8 cellular contexts compared by ENCODE assay signal in genomic region chr17:7839890-7840260, GRCh38. TPM values are rescaled to one million over a fixed set of nuclear protein-coding genes. Genes with fewer than 3 reads are reported as not detected.
A peak's percentile ranks its signal among the peaks of the same experiment; 100 is the strongest.
DNase-seq lines count a peak whose midpoint lies in the region; ATAC-seq and TF ChIP-seq lines count a peak whose summit lies in the region.

No MANE protein-coding gene starts in this region.

- no peak for TF ChIP-seq CTCF in HFFc6 (IDR thresholded peaks at IDR 0.05)
- no peak for TF ChIP-seq CTCF in WERI-Rb-1 (IDR thresholded peaks at IDR 0.05; ENCODE audit: low read depth, low read length)

- peaks cover 15% of the 10 kb centered on the region for H3K27me3 Mint-ChIP-seq in HFFc6 (ENCODE audit: insufficient read depth)

- H4K91ac ChIP-seq in mesenchymal stem cell (ENCODE audit: low read length), result peak overlapping the region; percentile 32

- no peak overlapping the region for H3K18ac ChIP-seq in mesenchymal stem cell (ENCODE audit: low read depth in 1 of 2, low read length in 2 of 2)

- no peak overlapping the region for H2AK5ac ChIP-seq in mesenchymal stem cell (ENCODE audit: low read length, severe bottlenecking)

- H3K4me3 ChIP-seq in WERI-Rb-1 (ENCODE audit: low read depth, low read length) (no peak overlapping the region), mesenchymal stem cell (ENCODE audit: insufficient read depth in 1 of 2, low read depth in 1 of 2, low read length in 2 of 2) (no peak overlapping the region), SJCRH30 (no peak overlapping the region)

- DNase-seq in Ammon's horn (ENCODE audit: low spot score), result peak; percentile 21
- DNase-seq in HFFc6, result peak; percentile 30
- DNase-seq in WERI-Rb-1, result no peak
- peak; percentile 63 for DNase-seq in mesenchymal stem cell
- no peak for DNase-seq in DMS153 treated with DMSO at 0.1 percent for 48 hours (lab: John Stamatoyannopoulos, UW; ENCODE audit: unreplicated experiment)
- no peak for DNase-seq in SJCRH30
- no peak for DNase-seq in SHP77 treated with DMSO at 0.1 percent for 48 hours (lab: John Stamatoyannopoulos, UW)

- H3K9me3 Mint-ChIP-seq in HFFc6, result no peaks in the 10 kb centered on the region

- H2AFZ ChIP-seq in mesenchymal stem cell (ENCODE audit: low read depth, low read length), result no peak overlapping the region

- no peak overlapping the region for H3K23ac ChIP-seq in mesenchymal stem cell (ENCODE audit: low read length in 2 of 2)

- peaks cover 27% of the 10 kb centered on the region for H3K4me1 ChIP-seq in mesenchymal stem cell (ENCODE audit: control insufficient read depth, insufficient read depth, low read depth, low read length)
- H3K4me1 ChIP-seq in SJCRH30, result peaks cover 13% of the 10 kb centered on the region

- no peaks in the 10 kb centered on the region; the same call in 1 of the 2 replicates for H3K36me3 ChIP-seq in WERI-Rb-1
- peaks cover 4 to 12% of the 10 kb centered on the region in 2 experiments for H3K36me3 ChIP-seq in mesenchymal stem cell (ENCODE audit: control insufficient read depth in 1 of 2, insufficient read depth in 2 of 2, low read depth in 1 of 2, low read length in 2 of 2)
- no peaks in the 10 kb centered on the region for H3K36me3 ChIP-seq in SJCRH30

- peaks cover 8% of the 10 kb centered on the region; the same call in 1 of the 2 replicates for H3K36me3 Mint-ChIP-seq in HFFc6 (ENCODE audit: low read depth)

- no peak overlapping the region for H2BK15ac ChIP-seq in mesenchymal stem cell (ENCODE audit: low read depth, poor library complexity, severe bottlenecking)

- H3K9me3 ChIP-seq in WERI-Rb-1 (ENCODE audit: severe bottlenecking) (no peaks in the 10 kb centered on the region), mesenchymal stem cell (ENCODE audit: control insufficient read depth, low read length) (no peaks in the 10 kb centered on the region), SJCRH30 (replicated peaks) (no peaks in the 10 kb centered on the region)

- H3K4me2 ChIP-seq in mesenchymal stem cell (ENCODE audit: low read length, poor library complexity, severe bottlenecking), result no peak overlapping the region

- H3K4me3 Mint-ChIP-seq in HFFc6, result no peak overlapping the region

- peak overlapping the region; percentile 91 for H3K27ac Mint-ChIP-seq in HFFc6

- H4K8ac ChIP-seq in mesenchymal stem cell (ENCODE audit: low read length), result no peak overlapping the region

- H2BK5ac ChIP-seq in mesenchymal stem cell (ENCODE audit: low read depth, low read length, poor library complexity, severe bottlenecking), result no peak overlapping the region

- no peak overlapping the region for H2BK12ac ChIP-seq in mesenchymal stem cell (ENCODE audit: low read length in 2 of 2)

- H2BK120ac ChIP-seq in mesenchymal stem cell (ENCODE audit: low read depth, low read length), result no peak overlapping the region

- H3K9ac ChIP-seq in mesenchymal stem cell (ENCODE audit: low read length), result peak overlapping the region; percentile 98

- ATAC-seq in GM18907 (IDR thresholded peaks at IDR 0.05; ENCODE audit: unreplicated experiment), result no peak

- H3K27me3 ChIP-seq in WERI-Rb-1 (ENCODE audit: insufficient read depth, low read depth, severe bottlenecking) (no peaks in the 10 kb centered on the region), mesenchymal stem cell (ENCODE audit: control insufficient read depth in 1 of 2, insufficient read depth in 1 of 2, low read length in 2 of 2) (no peaks in the 10 kb centered on the region), SJCRH30 (no peaks in the 10 kb centered on the region)

- H3K4ac ChIP-seq in mesenchymal stem cell (ENCODE audit: low read depth in 1 of 2, low read length in 2 of 2), result peak overlapping the region in 1 of 2 experiments; percentile 13

- H3K4me1 Mint-ChIP-seq in HFFc6 (ENCODE audit: low read depth), result peaks cover 60% of the 10 kb centered on the region

- H3K14ac ChIP-seq in mesenchymal stem cell (ENCODE audit: low read length in 2 of 2), result no peak overlapping the region

- H3K79me1 ChIP-seq in mesenchymal stem cell (replicated peaks; ENCODE audit: low read length, poor library complexity, severe bottlenecking), result peaks cover 12% of the 10 kb centered on the region

- WGBS in mesenchymal stem cell, result 77% methylated on average over 2 of the region's 2 CpGs

- peak overlapping the region; percentile 89 for H3K27ac ChIP-seq in WERI-Rb-1
- no peak overlapping the region for H3K27ac ChIP-seq in mesenchymal stem cell (ENCODE audit: low read length, poor library complexity, severe bottlenecking)
- H3K27ac ChIP-seq in SJCRH30, result no peak overlapping the region

RNA-seq across cellular contexts. Expression of gene KDM6B, which starts 5.9 kb away (rescaled TPM):
- 10 to 100 TPM; 10.4 to 15.2 (median 11.6) TPM for total RNA-seq in HFFc6 (2021; fragmentation: NEBNext Ultra II Directional; extraction: Animal tissue kit (Norgen Biotek cat#: 25700))
- polyA plus RNA-seq in mesenchymal stem cell (2013, experiment 1 of 2), result 16.2 TPM
- polyA plus RNA-seq in mesenchymal stem cell (2013, experiment 2 of 2), result 16.4 TPM
- total RNA-seq in SJCRH30 (2014; rRNA removed; shearing (Covaris generic)), result 6.4 and 9.0 TPM in 2 replicates

RNA-seq across cellular contexts. Expression of gene TMEM88, which starts 15.0 kb away (rescaled TPM):
- 1 to 10 TPM in 2 of 6 experiments, under 1 TPM in 4; 0.40 to 1.3 (median 0.60) TPM for total RNA-seq in HFFc6 (2021; fragmentation: NEBNext Ultra II Directional; extraction: Animal tissue kit (Norgen Biotek cat#: 25700))
- polyA plus RNA-seq in mesenchymal stem cell (2013, experiment 1 of 2), result 79.2 TPM
- polyA plus RNA-seq in mesenchymal stem cell (2013, experiment 2 of 2), result 76.9 TPM
- 0.36 and 0.63 TPM in 2 replicates for total RNA-seq in SJCRH30 (2014; rRNA removed; shearing (Covaris generic))

RNA-seq across cellular contexts. Expression of gene NAA38, which starts 17.5 kb away (rescaled TPM):
- total RNA-seq in HFFc6 (2021; fragmentation: NEBNext Ultra II Directional; extraction: Animal tissue kit (Norgen Biotek cat#: 25700)), result 100 to 1,000 TPM; 104 to 122 (median 107) TPM
- 98.1 TPM for polyA plus RNA-seq in mesenchymal stem cell (2013, experiment 1 of 2)
- 95.0 TPM for polyA plus RNA-seq in mesenchymal stem cell (2013, experiment 2 of 2)
- 30.4 and 45.3 TPM in 2 replicates for total RNA-seq in SJCRH30 (2014; rRNA removed; shearing (Covaris generic))

RNA-seq across cellular contexts. Expression of gene CYB5D1, which starts 17.9 kb away (rescaled TPM):
- total RNA-seq in HFFc6 (2021; fragmentation: NEBNext Ultra II Directional; extraction: Animal tissue kit (Norgen Biotek cat#: 25700)), result 10 to 100 TPM in 4 of 6 experiments, 1 to 10 TPM in 2; 9.3 to 15.3 (median 10.5) TPM
- polyA plus RNA-seq in mesenchymal stem cell (2013, experiment 1 of 2), result 7.9 TPM
- 8.0 TPM for polyA plus RNA-seq in mesenchymal stem cell (2013, experiment 2 of 2)
- 3.5 and 5.3 TPM in 2 replicates for total RNA-seq in SJCRH30 (2014; rRNA removed; shearing (Covaris generic))

RNA-seq across cellular contexts. Expression of gene CHD3, which starts 48.7 kb away (rescaled TPM):
- total RNA-seq in HFFc6 (2021; fragmentation: NEBNext Ultra II Directional; extraction: Animal tissue kit (Norgen Biotek cat#: 25700)), result 100 to 1,000 TPM in 4 of 6 experiments, 10 to 100 TPM in 2; 83.3 to 112 (median 110) TPM
- polyA plus RNA-seq in mesenchymal stem cell (2013, experiment 1 of 2), result 56.3 TPM
- polyA plus RNA-seq in mesenchymal stem cell (2013, experiment 2 of 2), result 50.2 TPM
- total RNA-seq in SJCRH30 (2014; rRNA removed; shearing (Covaris generic)), result 101 and 109 TPM in 2 replicates

Comparison
In these comparisons a context has a peak if more than half of its experiments do, and no peak if none do; other contexts are left out.
1. DNase-seq: peak in Ammon's horn (single experiment), HFFc6 (single experiment) and mesenchymal stem cell (single experiment); none in WERI-Rb-1 (single experiment), DMS153 treated with DMSO at 0.1 percent for 48 hours (single experiment), SJCRH30 (0 of 2) and SHP77 treated with DMSO at 0.1 percent for 48 hours (single experiment).